In genomic region chr18:31685097-31686082, GRCh38 we compare ENCODE assay signal across 8 cellular contexts. TPM values are rescaled to one million over a fixed set of nuclear protein-coding genes. Genes with fewer than 3 reads are reported as not detected.
DNase-seq lines count a peak whose midpoint lies in the region; ATAC-seq lines count a peak whose summit lies in the region.

No MANE protein-coding gene starts in this region.

- H3K27ac ChIP-seq in naive thymus-derived CD4-positive, alpha-beta T cell (ENCODE audit: low read depth, low read length) = no peak overlapping the region
- H3K27ac ChIP-seq in subcutaneous abdominal adipose tissue (ENCODE audit: low read depth, low read length) = peak overlapping the region; percentile 63

- CTCF ChIA-PET in naive thymus-derived CD4-positive, alpha-beta T cell (lab: Charles Lee) = interaction anchor here (1.1 kb wide), 1 partner anchor 18 kb away, joined by 4 read pairs; no protein-coding TSS in a partner anchor

- peaks cover 13 to 63% (median 39%) of the 10 kb centered on the region in 5 donors for H3K27me3 Mint-ChIP-seq in naive thymus-derived CD4-positive, alpha-beta T cell

- H3K36me3 ChIP-seq in naive thymus-derived CD4-positive, alpha-beta T cell (ENCODE audit: control insufficient read depth in 2 of 3, insufficient read depth in 3 of 3, low read length in 3 of 3) = no peaks in the 10 kb centered on the region
- no peaks in the 10 kb centered on the region for H3K36me3 ChIP-seq in subcutaneous abdominal adipose tissue (ENCODE audit: control insufficient read depth in 5 of 5, insufficient read depth in 5 of 5, low read length in 5 of 5)

- H3K4me3 ChIP-seq in naive thymus-derived CD4-positive, alpha-beta T cell (ENCODE audit: low read length) = peak overlapping the region; percentile 24
- H3K4me3 ChIP-seq in subcutaneous abdominal adipose tissue (ENCODE audit: low read depth in 1 of 5, low read length in 5 of 5) = peak overlapping the region; percentile 69 to 87 (median 77)

- no peaks in the 10 kb centered on the region for H3K27me3 ChIP-seq in naive thymus-derived CD4-positive, alpha-beta T cell (ENCODE audit: control insufficient read depth in 2 of 2, insufficient read depth in 2 of 2, low read length in 2 of 2)
- no peaks in the 10 kb centered on the region for H3K27me3 ChIP-seq in subcutaneous abdominal adipose tissue (ENCODE audit: control insufficient read depth in 5 of 5, insufficient read depth in 4 of 5, low read length in 5 of 5)

- H3K9me3 Mint-ChIP-seq in naive thymus-derived CD4-positive, alpha-beta T cell = peaks cover 0 to 3% (median 0%) of the 10 kb centered on the region in 11 donors

- H3K4me1 Mint-ChIP-seq in naive thymus-derived CD4-positive, alpha-beta T cell = peaks cover 8 to 18% (median 15%) of the 10 kb centered on the region in 7 donors

- ATAC-seq in GM19468 (IDR thresholded peaks at IDR 0.05; ENCODE audit: extremely low read depth, unreplicated experiment) = peak; percentile 69
- peak; percentile 82 for ATAC-seq in naive thymus-derived CD4-positive, alpha-beta T cell

- intact Hi-C loops in naive thymus-derived CD4-positive, alpha-beta T cell (cut with micrococcal nuclease) = loop anchor here (1.0 to 10.0 kb wide), 3 partner anchors 37 to 469 kb away; partner anchors contain the start of gene RNF138 (in 1 of the 2)

- H3K9ac ChIP-seq in subcutaneous abdominal adipose tissue (ENCODE audit: low read length in 5 of 5) = peak overlapping the region in 3 of 5 donors; percentile 6 to 77 (median 58)

- peak overlapping the region; percentile 80 to 90 (median 86) for H3K4me3 Mint-ChIP-seq in naive thymus-derived CD4-positive, alpha-beta T cell

- H3K4me1 ChIP-seq in naive thymus-derived CD4-positive, alpha-beta T cell (ENCODE audit: control insufficient read depth in 2 of 2, insufficient read depth in 2 of 2, low read length in 2 of 2) = no peaks in the 10 kb centered on the region
- peaks cover 0 to 24% (median 14%) of the 10 kb centered on the region in 5 donors for H3K4me1 ChIP-seq in subcutaneous abdominal adipose tissue (ENCODE audit: control insufficient read depth in 5 of 5, insufficient read depth in 5 of 5, low read length in 5 of 5)

- POLR2A ChIA-PET in naive thymus-derived CD4-positive, alpha-beta T cell (lab: Charles Lee) = interaction anchor here (0.6 kb wide), 1 partner anchor 257 kb away, joined by 3 read pairs; the partner anchor contains the start of gene TRAPPC8

- H3K36me3 Mint-ChIP-seq in naive thymus-derived CD4-positive, alpha-beta T cell = no peaks in the 10 kb centered on the region

- DNase-seq in DMS 273 treated with DMSO at 0.1 percent for 48 hours (lab: John Stamatoyannopoulos, UW) (peak; percentile 58), HPDE6-E6E7 (ENCODE audit: extremely low spot score) (peak; percentile 64), NOMO-1 treated with dmso at 0.1 percent for 144 hours (lab: John Stamatoyannopoulos, UW; ENCODE audit: unreplicated experiment) (peak; percentile 84), activated T-helper 1 cell treated with Interleukin-2 at 50 U/mL for 16 hours (ENCODE audit: low read depth) (peak; percentile 1), fibroblast of peridontal ligament (ENCODE audit: extremely low read depth) (peak; percentile 59)
- DNase-seq in naive thymus-derived CD4-positive, alpha-beta T cell = peak; percentile 14 to 64 (median 35)

- H3K27ac Mint-ChIP-seq in naive thymus-derived CD4-positive, alpha-beta T cell = peak overlapping the region in 5 of 9 donors; percentile 57 to 79 (median 67)

- H3K9me3 ChIP-seq in naive thymus-derived CD4-positive, alpha-beta T cell (ENCODE audit: control insufficient read depth in 2 of 3, low read length in 3 of 3) = no peaks in the 10 kb centered on the region
- H3K9me3 ChIP-seq in subcutaneous abdominal adipose tissue (ENCODE audit: control insufficient read depth in 5 of 5, low read length in 5 of 5) = no peaks in the 10 kb centered on the region

RNA-seq across cellular contexts. Expression of gene B4GALT6, which starts 1.0 kb away (rescaled TPM):
- 1 to 10 TPM in 4 of 5 experiments, under 1 TPM in 1; 0.67 to 2.7 (median 1.4) TPM for total RNA-seq in naive thymus-derived CD4-positive, alpha-beta T cell
- under 1 TPM; 0.11 to 0.24 TPM for polyA plus RNA-seq in naive thymus-derived CD4-positive, alpha-beta T cell

Comparison
In these comparisons a context has a peak if more than half of its experiments do, and no peak if none do; other contexts are left out.
1. DNase-seq: peak in every context shown above with its lines; median percentile 84 in NOMO-1 treated with dmso at 0.1 percent for 144 hours; 64 in HPDE6-E6E7; 59 in fibroblast of peridontal ligament; 58 in DMS 273 treated with DMSO at 0.1 percent for 48 hours; 35 in naive thymus-derived CD4-positive, alpha-beta T cell; 1 in activated T-helper 1 cell treated with Interleukin-2 at 50 U/mL for 16 hours.